In genomic region chr11:110992481-110992880, GRCh38 we compare ENCODE assay signal across 16 cellular contexts.
A peak's percentile ranks its signal among the peaks of the same experiment; 100 is the strongest.
DNase-seq lines count a peak whose midpoint lies in the region; TF ChIP-seq lines count a peak whose summit lies in the region.
"Had no signal": no experiment of that assay in that cellular context is flagged by ENCODE, and none has a peak within 500 bp of the region (broad histone marks: within the 10 kb centered on the region; RNA-seq: fewer than 3 reads in every experiment).

No MANE protein-coding gene starts in this region.

- no peak for TF ChIP-seq RAD21 in SK-N-SH (IDR thresholded peaks at IDR 0.05; ENCODE audit: low read length)

- in situ Hi-C loops in mammary epithelial cell (cut with MboI; ENCODE audit: low sequenced_read_pairs in 2 of 2), result no loop called here

- no peak overlapping the region for H3K4me2 ChIP-seq in mammary epithelial cell (ENCODE audit: insufficient read depth, low read depth, low read length)
- no peak overlapping the region for H3K4me2 ChIP-seq in SK-N-SH
- H3K4me2 ChIP-seq: A549, BLaER1 had no signal

- H3K9ac ChIP-seq in mammary epithelial cell (ENCODE audit: insufficient read depth, low read length) (no peak overlapping the region), endodermal cell (ENCODE audit: extremely low read depth, low read length, poor library complexity, severe bottlenecking) (no peak overlapping the region), SK-N-SH (no peak overlapping the region)
- H3K9ac ChIP-seq: BLaER1 had no signal

- TF ChIP-seq EP300 in SK-N-SH (IDR thresholded peaks at IDR 0.05; ENCODE audit: borderline replicate concordance in 1 of 2, low read depth in 1 of 2, low read length in 1 of 2), result no peak

- POLR2A ChIA-PET in SK-N-SH (lab: Yijun Ruan, JAX), result no interaction called here

- peaks cover 0 to 12% of the 10 kb centered on the region in 2 donors for H3K4me1 ChIP-seq in breast epithelium
- no peaks in the 10 kb centered on the region for H3K4me1 ChIP-seq in mammary epithelial cell (ENCODE audit: insufficient read depth, low read length)
- H3K4me1 ChIP-seq in endodermal cell (ENCODE audit: control insufficient read depth, insufficient read depth, low read length), result peaks cover 6% of the 10 kb centered on the region
- peaks cover 3 to 29% of the 10 kb centered on the region in 2 donors for H3K4me1 ChIP-seq in muscle layer of duodenum (ENCODE audit: control insufficient read depth in 1 of 2, insufficient read depth in 2 of 2, low read length in 2 of 2)
- H3K4me1 ChIP-seq in vagina, result peaks cover 6% of the 10 kb centered on the region
- peaks cover 0 to 11% of the 10 kb centered on the region in 2 experiments; a peak in 2 of 4 replicates for H3K4me1 ChIP-seq in SK-N-SH (ENCODE audit: control insufficient read depth in 1 of 2, insufficient read depth in 2 of 2, low read depth in 1 of 2, low read length in 1 of 2)
- H3K4me1 ChIP-seq in testis, result peaks cover 6% of the 10 kb centered on the region
- H3K4me1 ChIP-seq: A549, BLaER1 had no signal

- H3K4me3 ChIP-seq in breast epithelium (no peak overlapping the region), mammary epithelial cell (replicated peaks in 1 of 3; ENCODE audit: insufficient read depth in 1 of 3, low read depth in 2 of 3, low read length in 3 of 3) (no peak overlapping the region), endodermal cell (ENCODE audit: low read length) (no peak overlapping the region), muscle layer of duodenum (ENCODE audit: low read depth in 1 of 2, low read length in 2 of 2) (no peak overlapping the region), vagina (no peak overlapping the region), SK-N-SH (ENCODE audit: low read depth in 2 of 2, low read length in 1 of 2) (no peak overlapping the region), MG63 (no peak overlapping the region), testis (no peak overlapping the region)
- H3K4me3 ChIP-seq: A549, BLaER1 had no signal

- H3K9me2 ChIP-seq in SK-N-SH, result no peaks in the 10 kb centered on the region

- TF ChIP-seq CTCF in breast epithelium (IDR thresholded peaks at IDR 0.05) (no peak), mammary epithelial cell (conservative IDR thresholded peaks at IDR 0.05 in 1 of 2, IDR thresholded peaks at IDR 0.05 in 1 of 2; ENCODE audit: extremely low read depth in 1 of 2, insufficient read depth in 1 of 2, low read depth in 1 of 2, low read length in 2 of 2) (no peak), endodermal cell (conservative IDR thresholded peaks at IDR 0.05) (no peak), vagina (IDR thresholded peaks at IDR 0.05) (no peak), SK-N-SH (IDR thresholded peaks at IDR 0.05) (no peak), testis (IDR thresholded peaks at IDR 0.05) (no peak)

- dilution Hi-C loops in mammary epithelial cell (cut with HindIII; ENCODE audit: low sequenced_read_pairs), result no loop called here

- no peaks in the 10 kb centered on the region for H3K9me3 Mint-ChIP-seq in endodermal cell
- H3K9me3 Mint-ChIP-seq: CD14-positive monocyte, H9 had no signal

- H3K9me3 ChIP-seq in breast epithelium, result no peaks in the 10 kb centered on the region
- H3K9me3 ChIP-seq in mammary epithelial cell (replicated peaks; ENCODE audit: insufficient read depth, low read length), result no peaks in the 10 kb centered on the region
- no peaks in the 10 kb centered on the region for H3K9me3 ChIP-seq in endodermal cell (ENCODE audit: control insufficient read depth, low read length)
- H3K9me3 ChIP-seq in muscle layer of duodenum (ENCODE audit: control insufficient read depth in 1 of 2, low read length in 2 of 2), result no peaks in the 10 kb centered on the region
- no peaks in the 10 kb centered on the region for H3K9me3 ChIP-seq in vagina
- no peaks in the 10 kb centered on the region for H3K9me3 ChIP-seq in SK-N-SH
- no peaks in the 10 kb centered on the region for H3K9me3 ChIP-seq in MG63
- H3K9me3 ChIP-seq in testis, result no peaks in the 10 kb centered on the region
- H3K9me3 ChIP-seq: A549, BLaER1 had no signal

- peaks cover 40% of the 10 kb centered on the region for H3K27me3 Mint-ChIP-seq in endodermal cell (ENCODE audit: insufficient read depth)

- no peak overlapping the region for H3K27ac Mint-ChIP-seq in endodermal cell
- H3K27ac Mint-ChIP-seq: CD4-positive, alpha-beta memory T cell; H9 had no signal

- no peak for DNase-seq in breast epithelium (ENCODE audit: low spot score in 2 of 2)
- DNase-seq in mammary epithelial cell, result no peak
- DNase-seq in endodermal cell, result peak; percentile 81
- no peak for DNase-seq in vagina (ENCODE audit: extremely low spot score in 2 of 2)
- DNase-seq in SK-N-SH, result no peak
- no peak for DNase-seq in MG63
- DNase-seq in testis, result no peak
- DNase-seq: CD4-positive, alpha-beta memory T cell; DMS79 treated with DMSO at 0.1 percent for 48 hours; GF-D8; H9 had no signal

- no TSS peak for BruUV-seq in mammary epithelial cell (replicated peaks; lab: Mats Ljungman, UMichigan)

- no peaks in the 10 kb centered on the region for H3F3A ChIP-seq in SK-N-SH (replicated peaks; ENCODE audit: insufficient read depth)

- H3K27me3 ChIP-seq in breast epithelium (no peaks in the 10 kb centered on the region), mammary epithelial cell (ENCODE audit: insufficient read depth, low read length) (no peaks in the 10 kb centered on the region), endodermal cell (ENCODE audit: control insufficient read depth, insufficient read depth, low read length, poor library complexity, severe bottlenecking) (peaks cover 50% of the 10 kb centered on the region), muscle layer of duodenum (ENCODE audit: low read depth, low read length) (no peaks in the 10 kb centered on the region), vagina (no peaks in the 10 kb centered on the region), SK-N-SH (ENCODE audit: insufficient read depth) (no peaks in the 10 kb centered on the region), MG63 (no peaks in the 10 kb centered on the region), testis (no peaks in the 10 kb centered on the region)
- H3K27me3 ChIP-seq: BLaER1 had no signal

- peaks cover 33% of the 10 kb centered on the region for H3K4me1 Mint-ChIP-seq in endodermal cell
- H3K4me1 Mint-ChIP-seq: CD4-positive, alpha-beta memory T cell had no signal

- CTCF ChIA-PET in mammary epithelial cell (lab: Charles Lee; ENCODE audit: low non-redundant PET), result no interaction called here
- CTCF ChIA-PET in SK-N-SH (lab: Yijun Ruan, JAX), result interaction anchor here (1.2 to 2.0 kb wide), 2 partner anchors 8 to 12 kb away, joined by 3 to 7 read pairs; no protein-coding TSS in a partner anchor

- no peaks in the 10 kb centered on the region for H3K36me3 Mint-ChIP-seq in endodermal cell (ENCODE audit: low read depth)
- H3K36me3 Mint-ChIP-seq: CD14-positive monocyte; CD4-positive, alpha-beta memory T cell had no signal

- TF ChIP-seq POLR2A in breast epithelium (IDR thresholded peaks at IDR 0.05), result no peak
- TF ChIP-seq POLR2A in vagina (IDR thresholded peaks at IDR 0.05), result no peak
- TF ChIP-seq POLR2A in testis (IDR thresholded peaks at IDR 0.05), result no peak

- no peak overlapping the region for H3K4me3 Mint-ChIP-seq in endodermal cell
- H3K4me3 Mint-ChIP-seq: CD14-positive monocyte; CD4-positive, alpha-beta memory T cell; H9 had no signal

- H2AFZ ChIP-seq in mammary epithelial cell (ENCODE audit: low read depth, low read length) (no peak overlapping the region), SK-N-SH (ENCODE audit: low read depth) (no peak overlapping the region)

- 0% methylated on average over 1 of the region's 1 CpG for WGBS in mammary epithelial cell (ENCODE audit: low coverage, missing lambda C conversion rate)
- 2 to 83% methylated on average over 1 of the region's 1 CpG for WGBS in endodermal cell (ENCODE audit: insufficient coverage in 1 of 2, insufficient read length in 1 of 2), 2 experiments
- 36% methylated on average over 1 of the region's 1 CpG for WGBS in SK-N-SH (ENCODE audit: low lambda C conversion rate)
- WGBS in testis, 2 donors, result 48 to 60% methylated on average over 1 of the region's 1 CpG

- no peaks in the 10 kb centered on the region for H3K36me3 ChIP-seq in breast epithelium
- H3K36me3 ChIP-seq in mammary epithelial cell (ENCODE audit: insufficient read depth, low read length), result no peaks in the 10 kb centered on the region
- H3K36me3 ChIP-seq in endodermal cell (ENCODE audit: control insufficient read depth, insufficient read depth, low read length), result no peaks in the 10 kb centered on the region
- H3K36me3 ChIP-seq in muscle layer of duodenum (ENCODE audit: control insufficient read depth in 1 of 2, insufficient read depth in 2 of 2, low read length in 2 of 2), result no peaks in the 10 kb centered on the region
- no peaks in the 10 kb centered on the region for H3K36me3 ChIP-seq in vagina
- H3K36me3 ChIP-seq in SK-N-SH (replicated peaks in 1 of 2; ENCODE audit: control insufficient read depth in 1 of 2, insufficient read depth in 2 of 2, low read length in 1 of 2), result no peaks in the 10 kb centered on the region
- no peaks in the 10 kb centered on the region for H3K36me3 ChIP-seq in MG63
- H3K36me3 ChIP-seq in testis (ENCODE audit: low read depth, missing control alignments), result no peaks in the 10 kb centered on the region
- H3K36me3 ChIP-seq: BLaER1 had no signal

- peak overlapping the region; percentile 55 to 71 for H3K27ac ChIP-seq in breast epithelium
- H3K27ac ChIP-seq in mammary epithelial cell (ENCODE audit: insufficient read depth, low read depth, low read length), result no peak overlapping the region
- H3K27ac ChIP-seq in endodermal cell (ENCODE audit: low read depth, low read length), result no peak overlapping the region
- peak overlapping the region; percentile 11 for H3K27ac ChIP-seq in muscle layer of duodenum (ENCODE audit: low read length)
- H3K27ac ChIP-seq in vagina, result peak overlapping the region; percentile 2
- no peak overlapping the region for H3K27ac ChIP-seq in SK-N-SH (ENCODE audit: low read depth in 2 of 2, low read length in 1 of 2)
- H3K27ac ChIP-seq in testis, result no peak overlapping the region
- H3K27ac ChIP-seq: 22Rv1, A549, BLaER1 had no signal

- H3K79me2 ChIP-seq in mammary epithelial cell (ENCODE audit: insufficient read depth, low read length) (no peaks in the 10 kb centered on the region), SK-N-SH (ENCODE audit: insufficient read depth) (no peaks in the 10 kb centered on the region)

- intact Hi-C loops in breast epithelium (cut with DNase I; ENCODE audit: low total_unique reads), result no loop called here
- intact Hi-C loops in mammary epithelial cell (cut with micrococcal nuclease), result no loop called here
- intact Hi-C loops in vagina (cut with DNase I), result no loop called here
- intact Hi-C loops in testis (cut with DNase I; ENCODE audit: low total_unique reads), result no loop called here

- H4K20me1 ChIP-seq in mammary epithelial cell (ENCODE audit: insufficient read depth, low read length), result no peaks in the 10 kb centered on the region
- no peaks in the 10 kb centered on the region for H4K20me1 ChIP-seq in SK-N-SH (ENCODE audit: insufficient read depth)
- H4K20me1 ChIP-seq: BLaER1 had no signal

Comparison
In these comparisons a context has a peak if more than half of its experiments do, and no peak if none do; other contexts are left out.
1. H3K27ac ChIP-seq: peak in breast epithelium (2 of 2), muscle layer of duodenum (single experiment) and vagina (single experiment); none in mammary epithelial cell (single experiment), endodermal cell (single experiment), SK-N-SH (0 of 2) and testis (0 of 2).